1 cellular context compared by ENCODE assay signal in the genomic region with DNA sequence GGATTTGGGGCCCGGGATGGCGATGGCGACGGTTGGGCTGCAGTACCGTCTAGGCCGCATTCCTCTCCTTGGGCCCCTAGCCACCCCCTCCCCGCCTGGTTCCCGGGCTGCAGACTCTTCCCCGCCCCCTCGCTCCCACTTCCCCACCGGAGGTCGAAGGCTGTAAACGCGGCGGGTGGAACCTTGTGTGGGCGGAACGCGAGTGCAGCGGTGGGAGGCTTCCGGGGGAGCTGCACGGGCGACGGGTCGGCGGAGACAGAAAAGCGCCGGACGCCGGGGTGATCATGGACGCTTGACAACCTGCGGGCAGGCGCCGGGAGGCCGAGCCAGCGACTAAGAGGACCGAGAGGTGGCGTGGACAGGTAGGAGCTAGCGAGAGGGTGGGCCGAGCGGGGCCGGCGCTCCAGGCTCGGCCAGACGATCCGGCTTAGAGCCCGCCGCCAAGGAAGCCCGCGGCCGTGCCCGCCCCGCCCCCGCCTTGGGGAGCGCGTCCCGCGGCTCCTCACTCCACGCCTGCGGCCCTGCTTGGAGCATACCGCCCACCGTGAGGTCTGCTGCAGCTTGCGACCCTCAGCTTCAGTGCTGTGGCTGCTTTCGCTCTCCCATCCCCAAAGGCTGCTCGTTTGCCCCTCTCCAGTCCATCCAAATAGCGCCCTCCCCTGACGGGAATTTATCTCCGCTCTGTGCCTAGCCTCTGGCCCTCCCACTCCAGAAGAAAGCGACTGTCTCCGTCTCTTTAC.
TF ChIP-seq lines count a peak whose summit lies in the region.

Gene COPS7B (plus strand): TSS at position 269 of the 740 bp plus-strand sequence. CDS start 2,126 bp downstream, outside the sequence.

TF ChIP-seq in HEK293, 187 proteins besides CTCF, POLR2A, EP300 and RAD21 (continued from another document and continues in another):
- TF ChIP-seq, protein P1, sequence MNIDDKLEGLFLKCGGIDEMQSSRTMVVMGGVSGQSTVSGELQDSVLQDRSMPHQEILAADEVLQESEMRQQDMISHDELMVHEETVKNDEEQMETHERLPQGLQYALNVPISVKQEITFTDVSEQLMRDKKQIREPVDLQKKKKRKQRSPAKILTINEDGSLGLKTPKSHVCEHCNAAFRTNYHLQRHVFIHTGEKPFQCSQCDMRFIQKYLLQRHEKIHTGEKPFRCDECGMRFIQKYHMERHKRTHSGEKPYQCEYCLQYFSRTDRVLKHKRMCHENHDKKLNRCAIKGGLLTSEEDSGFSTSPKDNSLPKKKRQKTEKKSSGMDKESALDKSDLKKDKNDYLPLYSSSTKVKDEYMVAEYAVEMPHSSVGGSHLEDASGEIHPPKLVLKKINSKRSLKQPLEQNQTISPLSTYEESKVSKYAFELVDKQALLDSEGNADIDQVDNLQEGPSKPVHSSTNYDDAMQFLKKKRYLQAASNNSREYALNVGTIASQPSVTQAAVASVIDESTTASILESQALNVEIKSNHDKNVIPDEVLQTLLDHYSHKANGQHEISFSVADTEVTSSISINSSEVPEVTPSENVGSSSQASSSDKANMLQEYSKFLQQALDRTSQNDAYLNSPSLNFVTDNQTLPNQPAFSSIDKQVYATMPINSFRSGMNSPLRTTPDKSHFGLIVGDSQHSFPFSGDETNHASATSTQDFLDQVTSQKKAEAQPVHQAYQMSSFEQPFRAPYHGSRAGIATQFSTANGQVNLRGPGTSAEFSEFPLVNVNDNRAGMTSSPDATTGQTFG (tag by site-specific recombination; IDR thresholded peaks at IDR 0.05; ENCODE audit: borderline replicate concordance): peak; percentile 96
- TF ChIP-seq ZNF626 (tag by site-specific recombination; IDR thresholded peaks at IDR 0.05) (0 out of 2 replicates have a peak, but pooled peaks have one; percentile 61), EGR2 (tag by site-specific recombination; IDR thresholded peaks at IDR 0.05; ENCODE audit: low read depth) (peak; percentile 92), ZIC2 (tag by site-specific recombination; IDR thresholded peaks at IDR 0.05) (peak; percentile 78), ZNF280D (tag by site-specific recombination; IDR thresholded peaks at IDR 0.05) (0 out of 2 replicates have a peak, but pooled peaks have one; percentile 31), KLF10 (tag by site-specific recombination; IDR thresholded peaks at IDR 0.05) (peak; percentile 42; the same call in 1 of the 2 replicates), ZNF350 (tag by site-specific recombination; IDR thresholded peaks at IDR 0.05) (no peak), KLF9 (tag by site-specific recombination; IDR thresholded peaks at IDR 0.05; ENCODE audit: low read depth) (peak; percentile 72), ZNF292 (tag by site-specific recombination; IDR thresholded peaks at IDR 0.05; ENCODE audit: borderline replicate concordance, low read depth) (no peak), ZNF571 (tag by site-specific recombination; IDR thresholded peaks at IDR 0.05) (no peak), ZNF521 (tag by site-specific recombination; IDR thresholded peaks at IDR 0.05) (no peak), ZBTB44 (tag by site-specific recombination; IDR thresholded peaks at IDR 0.05) (peak; percentile 45; the same call in 1 of the 2 replicates), ZNF324 (tag by site-specific recombination; IDR thresholded peaks at IDR 0.05) (peak; percentile 99), ZNF23 (tag by site-specific recombination; IDR thresholded peaks at IDR 0.05; ENCODE audit: borderline replicate concordance) (no peak), ZNF214 (tag by site-specific recombination; IDR thresholded peaks at IDR 0.05; ENCODE audit: borderline replicate concordance) (no peak), ZSCAN5A (tag by site-specific recombination; IDR thresholded peaks at IDR 0.05) (peak; percentile 95), SETDB1 (IDR thresholded peaks at IDR 0.05; ENCODE audit: insufficient read length, low read length) (no peak), ZNF239 (tag by site-specific recombination; IDR thresholded peaks at IDR 0.05) (peak; percentile 55; the same call in 1 of the 2 replicates), ZNF423 (tag by site-specific recombination; IDR thresholded peaks at IDR 0.05) (peak; percentile 55; the same call in 1 of the 2 replicates), ZNF16 (tag by site-specific recombination; IDR thresholded peaks at IDR 0.05; ENCODE audit: low read depth) (no peak), ZNF398 (tag by site-specific recombination; IDR thresholded peaks at IDR 0.05) (peak; percentile 58; the same call in 1 of the 2 replicates), HOXC10 (CRISPR knock-in tag; IDR thresholded peaks at IDR 0.05) (0 out of 2 replicates have a peak, but pooled peaks have one; percentile 43), ZNF645 (tag by site-specific recombination; IDR thresholded peaks at IDR 0.05) (peak; percentile 81; the same call in 1 of the 2 replicates), ZNF221 (tag by site-specific recombination; IDR thresholded peaks at IDR 0.05; ENCODE audit: borderline replicate concordance) (no peak), PRDM6 (tag by site-specific recombination; IDR thresholded peaks at IDR 0.05) (no peak), ZNF530 (tag by site-specific recombination; IDR thresholded peaks at IDR 0.05; ENCODE audit: low read depth) (no peak), ZNF174 (tag by site-specific recombination; IDR thresholded peaks at IDR 0.05) (no peak), GLIS1 (tag by site-specific recombination; IDR thresholded peaks at IDR 0.05) (peak; percentile 62), ZNF112 (tag by site-specific recombination; IDR thresholded peaks at IDR 0.05) (no peak), ZNF211 (tag by site-specific recombination; IDR thresholded peaks at IDR 0.05; ENCODE audit: low read depth) (no peak), HIC1 (tag by site-specific recombination; IDR thresholded peaks at IDR 0.05) (no peak), BCL6B (tag by site-specific recombination; IDR thresholded peaks at IDR 0.05) (no peak), RBAK (tag by site-specific recombination; IDR thresholded peaks at IDR 0.05) (no peak), ZNF121 (tag by site-specific recombination; IDR thresholded peaks at IDR 0.05) (0 out of 2 replicates have a peak, but pooled peaks have one; percentile 9)
- TF ChIP-seq, protein P2, sequence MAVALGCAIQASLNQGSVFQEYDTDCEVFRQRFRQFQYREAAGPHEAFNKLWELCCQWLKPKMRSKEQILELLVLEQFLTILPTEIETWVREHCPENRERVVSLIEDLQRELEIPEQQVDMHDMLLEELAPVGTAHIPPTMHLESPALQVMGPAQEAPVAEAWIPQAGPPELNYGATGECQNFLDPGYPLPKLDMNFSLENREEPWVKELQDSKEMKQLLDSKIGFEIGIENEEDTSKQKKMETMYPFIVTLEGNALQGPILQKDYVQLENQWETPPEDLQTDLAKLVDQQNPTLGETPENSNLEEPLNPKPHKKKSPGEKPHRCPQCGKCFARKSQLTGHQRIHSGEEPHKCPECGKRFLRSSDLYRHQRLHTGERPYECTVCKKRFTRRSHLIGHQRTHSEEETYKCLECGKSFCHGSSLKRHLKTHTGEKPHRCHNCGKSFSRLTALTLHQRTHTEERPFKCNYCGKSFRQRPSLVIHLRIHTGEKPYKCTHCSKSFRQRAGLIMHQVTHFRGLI (tag by site-specific recombination; IDR thresholded peaks at IDR 0.05): peak; percentile 60; the same call in 1 of the 2 replicates
